In genomic region chr1:219391297-219391696, GRCh38 we compare ENCODE assay signal across 32 cellular contexts.
"Had no signal": no experiment of that assay in that cellular context is flagged by ENCODE, and none has a peak within 500 bp of the region (broad histone marks: within the 10 kb centered on the region; RNA-seq: fewer than 3 reads in every experiment).

No MANE protein-coding gene starts in this region.

- H3K27ac Mint-ChIP-seq: activated naive CD4-positive, alpha-beta T cell treated with anti-CD3 and anti-CD28 coated beads, Interleukin-2, amount 50 U/mL, for 72 hours; activated T-cell treated with anti-CD3 and anti-CD28 coated beads, Interleukin-2, amount 50 U/mL, for 24 hours; activated T-helper 2 cell treated with anti-CD3 and anti-CD28 coated beads, Interferon-gamma antibody, Interleukin-2, Interleukin-4, amounts not matched to agents 10 μg/mL and 5 μg/mL and 100 μg/mL, durations not matched to agents 14 hours and 24 hours and 36 hours; dendritic cell treated with granulocyte-macrophage colony-stimulating factor and Interleukin-4, amounts not matched to agents 40 ng/mL and 50 ng/mL, for 4 days; endodermal cell; mesothelial cell of epicardium; naive thymus-derived CD8-positive, alpha-beta T cell; stimulated activated naive B cell treated with anti-CD40 and anti-IgM and Interleukin-4, amounts not matched to agents 10 μg/mL and 1 μg/mL and 100 μg/mL, for 72 hours; T-helper 1 cell treated with Interleukin-12 subunit alpha and Interleukin-12 subunit beta and Interleukin-4 antibody, amounts not matched to agents 30 μg/mL and 1 μg/mL, for 36 hours had no signal

- H3K4me1 Mint-ChIP-seq: naive thymus-derived CD8-positive, alpha-beta T cell; neural crest cell; stimulated activated naive B cell treated with anti-CD40 and anti-IgM and Interleukin-4, amounts not matched to agents 10 μg/mL and 1 μg/mL and 100 μg/mL, for 72 hours had no signal

- H3K4me3 Mint-ChIP-seq: activated T-cell treated with anti-CD3 and anti-CD28 coated beads, Interleukin-2, amount 50 U/mL, for 24 hours; dendritic cell treated with granulocyte-macrophage colony-stimulating factor and Interleukin-4, amounts not matched to agents 40 ng/mL and 50 ng/mL, for 4 days; endodermal cell; mesothelial cell of epicardium; naive thymus-derived CD8-positive, alpha-beta T cell; neural crest cell; stimulated activated naive B cell treated with anti-CD40 and anti-IgM and Interleukin-4, amounts not matched to agents 10 μg/mL and 1 μg/mL and 100 μg/mL, for 72 hours; T-helper 1 cell treated with Interleukin-12 subunit alpha and Interleukin-12 subunit beta and Interleukin-4 antibody, amounts not matched to agents 30 μg/mL and 1 μg/mL, for 36 hours had no signal

- ATAC-seq: activated CD4-positive, CD25-positive, alpha-beta regulatory T cell treated with anti-CD3 and anti-CD28 coated beads, Interleukin-2, amount 50 U/mL, for 24 hours; esophagus mucosa; heart right ventricle; naive thymus-derived CD8-positive, alpha-beta T cell; stimulated activated naive B cell treated with anti-CD40 and anti-IgM and Interleukin-4, amounts not matched to agents 10 μg/mL and 1 μg/mL and 100 μg/mL, for 72 hours; upper lobe of right lung had no signal

- H3K4me1 ChIP-seq: breast epithelium, parathyroid adenoma, right atrium auricular region, stomach, suprapubic skin, tibial artery, upper lobe of right lung had no signal

- H3K27ac ChIP-seq: breast epithelium, heart right ventricle, parathyroid adenoma, right atrium auricular region, stomach, suprapubic skin, tibial artery, upper lobe of right lung, VCaP had no signal

- H3K27me3 ChIP-seq: breast epithelium, heart right ventricle, right atrium auricular region, stomach, suprapubic skin, tibial artery, upper lobe of right lung had no signal

- H3K4me3 ChIP-seq: breast epithelium, heart right ventricle, right atrium auricular region, smooth muscle cell, stomach, suprapubic skin, tibial artery, upper lobe of right lung had no signal

- DNase-seq: activated CD4-positive, alpha-beta T cell treated with anti-CD3 and anti-CD28 coated beads for 48 hours; activated CD4-positive, alpha-beta T cell treated with anti-CD3 and anti-CD28 coated beads, Interleukin-2, amount 50 U/mL, for 48 hours; activated CD8-positive, alpha-beta memory T cell treated with anti-CD3 and anti-CD28 coated beads, Interleukin-2, amount 50 U/mL, for 4 hours; activated T-cell treated with anti-CD3 and anti-CD28 coated beads, Interleukin-2, amount 50 U/mL, for 24 hours; central memory CD4-positive, alpha-beta T cell; endodermal cell; foreskin fibroblast; heart right ventricle; naive thymus-derived CD8-positive, alpha-beta T cell; nucleus accumbens; stimulated activated CD4-positive, alpha-beta T cell treated with anti-CD3 and anti-CD28 coated beads, Interleukin-1b, Interleukin-23, amount 100 ng/mL, for 48 hours; stimulated activated CD4-positive, alpha-beta T cell treated with anti-CD3 and anti-CD28 coated beads, Interleukin-4, amount 100 ng/mL, for 4 hours; stimulated activated CD8-positive, alpha-beta memory T cell treated with anti-CD3 and anti-CD28 coated beads, Interleukin-4, amount 100 ng/mL, for 48 hours; stimulated activated naive B cell treated with anti-CD40 and anti-IgM and Interleukin-4, amounts not matched to agents 10 μg/mL and 1 μg/mL and 100 μg/mL, for 72 hours; stomach; T-helper 9 cell; tibial artery; upper lobe of right lung had no signal

- H3K36me3 ChIP-seq: breast epithelium, heart right ventricle, right atrium auricular region, stomach, suprapubic skin, upper lobe of right lung had no signal
